8 cellular contexts compared by ENCODE assay signal in the genomic region with DNA sequence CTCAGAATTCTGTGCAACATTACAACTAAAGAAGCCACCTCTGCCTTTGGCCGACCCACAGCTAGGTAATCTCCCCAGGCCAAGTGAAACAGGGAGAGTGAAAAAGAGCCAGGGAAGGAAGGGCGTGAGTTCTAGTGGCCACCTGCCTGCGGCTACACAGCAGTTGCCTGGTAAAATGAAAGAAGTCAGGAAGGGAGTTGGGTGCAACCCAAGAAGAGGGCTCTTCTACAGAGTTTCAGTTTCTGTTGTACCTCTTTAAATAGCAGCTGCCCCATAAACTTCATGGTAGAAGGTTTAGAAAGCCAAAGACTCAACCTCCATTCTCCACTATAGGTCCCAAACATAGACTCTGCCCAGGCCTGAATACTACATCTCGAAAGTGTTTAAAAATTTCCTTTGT.
DNase-seq lines count a peak whose midpoint lies in the region; ATAC-seq and TF ChIP-seq lines count a peak whose summit lies in the region.
"Had no signal": no experiment of that assay in that cellular context is flagged by ENCODE, and none has a peak within 500 bp of the region (broad histone marks: within the 10 kb centered on the region; RNA-seq: fewer than 3 reads in every experiment).

No MANE protein-coding gene starts in this region.

- no peaks in the 10 kb centered on the region for H3K27me3 Mint-ChIP-seq in mesothelial cell of epicardium (ENCODE audit: low read depth)
- H3K27me3 Mint-ChIP-seq in stimulated activated naive CD8-positive, alpha-beta T cell treated with anti-CD3 and anti-CD28 coated beads, Interleukin-15, amount 100 ng/mL, for 72 hours, result no peaks in the 10 kb centered on the region

- H3K4me3 Mint-ChIP-seq in mesothelial cell of epicardium, result no peak overlapping the region
- H3K4me3 Mint-ChIP-seq in stimulated activated naive CD8-positive, alpha-beta T cell treated with anti-CD3 and anti-CD28 coated beads, Interleukin-15, amount 100 ng/mL, for 72 hours, result no peak overlapping the region

- peak overlapping the region in 2 of 8 donors; percentile 18 to 55 for H3K27ac ChIP-seq in spleen

- peaks cover 0 to 4% (median 0%) of the 10 kb centered on the region in 6 donors for H3K36me3 ChIP-seq in spleen

- peaks cover 0 to 17% (median 0%) of the 10 kb centered on the region in 8 donors for H3K9me3 ChIP-seq in spleen

- ATAC-seq in GM18861 (IDR thresholded peaks at IDR 0.05; ENCODE audit: unreplicated experiment) (peak; percentile 99), GM21423 (IDR thresholded peaks at IDR 0.05; ENCODE audit: unreplicated experiment) (peak; percentile 100), HG03280 (IDR thresholded peaks at IDR 0.05; ENCODE audit: unreplicated experiment) (peak; percentile 97)
- no peak for ATAC-seq in stimulated activated naive CD8-positive, alpha-beta T cell treated with anti-CD3 and anti-CD28 coated beads, Interleukin-15, amount 100 ng/mL, for 72 hours

- H3K4me1 Mint-ChIP-seq in mesothelial cell of epicardium, result no peaks in the 10 kb centered on the region
- peaks cover 12% of the 10 kb centered on the region for H3K4me1 Mint-ChIP-seq in stimulated activated naive CD8-positive, alpha-beta T cell treated with anti-CD3 and anti-CD28 coated beads, Interleukin-15, amount 100 ng/mL, for 72 hours

- peaks cover 48% of the 10 kb centered on the region for H3K9me3 Mint-ChIP-seq in mesothelial cell of epicardium
- H3K9me3 Mint-ChIP-seq in stimulated activated naive CD8-positive, alpha-beta T cell treated with anti-CD3 and anti-CD28 coated beads, Interleukin-15, amount 100 ng/mL, for 72 hours, result no peaks in the 10 kb centered on the region

- H3K4me1 ChIP-seq in spleen, result peaks cover 0 to 19% (median 7%) of the 10 kb centered on the region in 6 donors

- H3K27me3 ChIP-seq in spleen (replicated peaks in 1 of 7), result no peaks in the 10 kb centered on the region

- WGBS in spleen, 5 donors, result 48 to 58% (median 55%) methylated on average over 4 of the region's 4 CpGs

- no peak overlapping the region for H3K4me3 ChIP-seq in spleen

- TF ChIP-seq POLR2A in spleen (IDR thresholded peaks at IDR 0.05), result no peak

- TF ChIP-seq CTCF in mesothelial cell of epicardium (IDR thresholded peaks at IDR 0.05; ENCODE audit: unreplicated experiment) (no peak), spleen (IDR thresholded peaks at IDR 0.05 in 8 of 11, conservative IDR thresholded peaks at IDR 0.05 in 3 of 11) (no peak)

- H3K27ac Mint-ChIP-seq in mesothelial cell of epicardium, result peak overlapping the region; percentile 44
- H3K27ac Mint-ChIP-seq in stimulated activated naive CD8-positive, alpha-beta T cell treated with anti-CD3 and anti-CD28 coated beads, Interleukin-15, amount 100 ng/mL, for 72 hours, result no peak overlapping the region

- intact Hi-C loops in spleen (cut with DNase I; ENCODE audit: low total_unique reads), result no loop called here

- DNase-seq in mesothelial cell of epicardium (ENCODE audit: low spot score in 2 of 2, unreplicated experiment in 2 of 2), result no peak
- DNase-seq in spleen, result no peak
- DNase-seq in stimulated activated naive CD8-positive, alpha-beta T cell treated with anti-CD3 and anti-CD28 coated beads, Interleukin-15, amount 100 ng/mL, for 72 hours, result no peak
- no peak for DNase-seq in DMS79 (lab: John Stamatoyannopoulos, UW)
- DNase-seq: NCI-H1092 treated with DMSO at 0.1 percent for 48 hours had no signal

- H3K36me3 Mint-ChIP-seq in mesothelial cell of epicardium, result peaks cover 55% of the 10 kb centered on the region
